ENCODE assay signal across 1 cellular context in genomic region chr12:15862840-15863239, GRCh38.
A peak's percentile ranks its signal among the peaks of the same experiment; 100 is the strongest.
TF ChIP-seq lines count a peak whose summit lies in the region.

No MANE protein-coding gene starts in this region.

TF ChIP-seq in HepG2, 621 proteins besides CTCF, POLR2A, EP300 and RAD21 (continued from another document and continues in another):
- TF ChIP-seq, protein P1, sequence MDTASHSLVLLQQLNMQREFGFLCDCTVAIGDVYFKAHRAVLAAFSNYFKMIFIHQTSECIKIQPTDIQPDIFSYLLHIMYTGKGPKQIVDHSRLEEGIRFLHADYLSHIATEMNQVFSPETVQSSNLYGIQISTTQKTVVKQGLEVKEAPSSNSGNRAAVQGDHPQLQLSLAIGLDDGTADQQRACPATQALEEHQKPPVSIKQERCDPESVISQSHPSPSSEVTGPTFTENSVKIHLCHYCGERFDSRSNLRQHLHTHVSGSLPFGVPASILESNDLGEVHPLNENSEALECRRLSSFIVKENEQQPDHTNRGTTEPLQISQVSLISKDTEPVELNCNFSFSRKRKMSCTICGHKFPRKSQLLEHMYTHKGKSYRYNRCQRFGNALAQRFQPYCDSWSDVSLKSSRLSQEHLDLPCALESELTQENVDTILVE (CRISPR knock-in tag; IDR thresholded peaks at IDR 0.05) = no peak
- no peak for TF ChIP-seq ARID2 (CRISPR knock-in tag; IDR thresholded peaks at IDR 0.05; ENCODE audit: borderline replicate concordance)
- TF ChIP-seq ZNF225 (CRISPR knock-in tag; IDR thresholded peaks at IDR 0.05) = no peak
- peak; percentile 27; the same call in 1 of the 2 replicates for TF ChIP-seq ZNF331 (CRISPR knock-in tag; IDR thresholded peaks at IDR 0.05)
- TF ChIP-seq FOXK2 (IDR thresholded peaks at IDR 0.05) = no peak
- no peak for TF ChIP-seq ZFP36L1 (CRISPR knock-in tag; IDR thresholded peaks at IDR 0.05)
- TF ChIP-seq PHF20 (CRISPR knock-in tag; IDR thresholded peaks at IDR 0.05) = no peak
- no peak for TF ChIP-seq ZNF121 (CRISPR knock-in tag; IDR thresholded peaks at IDR 0.05)
- peak; percentile 40; the same call in 1 of the 2 replicates for TF ChIP-seq NR2F6 (IDR thresholded peaks at IDR 0.05)
- TF ChIP-seq NR2F6 (CRISPR knock-in tag; IDR thresholded peaks at IDR 0.05) = peak; percentile 66
- no peak for TF ChIP-seq ZNF841 (CRISPR knock-in tag; IDR thresholded peaks at IDR 0.05; ENCODE audit: borderline replicate concordance)
- TF ChIP-seq, protein P2, sequence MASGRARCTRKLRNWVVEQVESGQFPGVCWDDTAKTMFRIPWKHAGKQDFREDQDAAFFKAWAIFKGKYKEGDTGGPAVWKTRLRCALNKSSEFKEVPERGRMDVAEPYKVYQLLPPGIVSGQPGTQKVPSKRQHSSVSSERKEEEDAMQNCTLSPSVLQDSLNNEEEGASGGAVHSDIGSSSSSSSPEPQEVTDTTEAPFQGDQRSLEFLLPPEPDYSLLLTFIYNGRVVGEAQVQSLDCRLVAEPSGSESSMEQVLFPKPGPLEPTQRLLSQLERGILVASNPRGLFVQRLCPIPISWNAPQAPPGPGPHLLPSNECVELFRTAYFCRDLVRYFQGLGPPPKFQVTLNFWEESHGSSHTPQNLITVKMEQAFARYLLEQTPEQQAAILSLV (CRISPR knock-in tag; IDR thresholded peaks at IDR 0.05; ENCODE audit: borderline replicate concordance) = no peak
- TF ChIP-seq ZSCAN30 (CRISPR knock-in tag; IDR thresholded peaks at IDR 0.05) = no peak
- TF ChIP-seq PPARG (CRISPR knock-in tag; conservative IDR thresholded peaks at IDR 0.05) = peak; percentile 87
- TF ChIP-seq ZNF3 (CRISPR knock-in tag; IDR thresholded peaks at IDR 0.05) = no peak
- TF ChIP-seq MIER3 (CRISPR knock-in tag; IDR thresholded peaks at IDR 0.05; ENCODE audit: borderline replicate concordance) = peak; percentile 64; the same call in 1 of the 2 replicates
- TF ChIP-seq ZNF44 (CRISPR knock-in tag; IDR thresholded peaks at IDR 0.05) = no peak
- TF ChIP-seq ZNF280D (CRISPR knock-in tag; IDR thresholded peaks at IDR 0.05) = 0 out of 2 replicates have a peak, but pooled peaks have one; percentile 23
- no peak for TF ChIP-seq PHF21A (CRISPR knock-in tag; IDR thresholded peaks at IDR 0.05)
- peak; percentile 72 for TF ChIP-seq PAXIP1 (CRISPR knock-in tag; conservative IDR thresholded peaks at IDR 0.05)
- TF ChIP-seq SOX5 (CRISPR knock-in tag; IDR thresholded peaks at IDR 0.05; ENCODE audit: borderline replicate concordance) = peak; percentile 74; the same call in 1 of the 2 replicates
- TF ChIP-seq, protein P3, sequence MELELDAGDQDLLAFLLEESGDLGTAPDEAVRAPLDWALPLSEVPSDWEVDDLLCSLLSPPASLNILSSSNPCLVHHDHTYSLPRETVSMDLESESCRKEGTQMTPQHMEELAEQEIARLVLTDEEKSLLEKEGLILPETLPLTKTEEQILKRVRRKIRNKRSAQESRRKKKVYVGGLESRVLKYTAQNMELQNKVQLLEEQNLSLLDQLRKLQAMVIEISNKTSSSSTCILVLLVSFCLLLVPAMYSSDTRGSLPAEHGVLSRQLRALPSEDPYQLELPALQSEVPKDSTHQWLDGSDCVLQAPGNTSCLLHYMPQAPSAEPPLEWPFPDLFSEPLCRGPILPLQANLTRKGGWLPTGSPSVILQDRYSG (CRISPR knock-in tag; IDR thresholded peaks at IDR 0.05) = no peak
- TF ChIP-seq NFATC3 (CRISPR knock-in tag; IDR thresholded peaks at IDR 0.05) = no peak
- TF ChIP-seq ELF4 (CRISPR knock-in tag; IDR thresholded peaks at IDR 0.05; ENCODE audit: borderline replicate concordance) = no peak
- no peak for TF ChIP-seq FOSL1 (CRISPR knock-in tag; IDR thresholded peaks at IDR 0.05; ENCODE audit: borderline replicate concordance)
- TF ChIP-seq NR2F1 (CRISPR knock-in tag; IDR thresholded peaks at IDR 0.05) = no peak
- TF ChIP-seq ZC3H4 (CRISPR knock-in tag; IDR thresholded peaks at IDR 0.05; ENCODE audit: borderline replicate concordance) = no peak
- TF ChIP-seq GATAD2A (CRISPR knock-in tag; IDR thresholded peaks at IDR 0.05) = peak; percentile 87
- no peak for TF ChIP-seq ATRX (CRISPR knock-in tag; IDR thresholded peaks at IDR 0.05; ENCODE audit: borderline replicate concordance)
- no peak for TF ChIP-seq BRCA1 (CRISPR knock-in tag; IDR thresholded peaks at IDR 0.05)
- peak; percentile 56; the same call in 1 of the 2 replicates for TF ChIP-seq MXD4 (CRISPR knock-in tag; IDR thresholded peaks at IDR 0.05)
- TF ChIP-seq REL (CRISPR knock-in tag; conservative IDR thresholded peaks at IDR 0.05) = no peak
- peak; percentile 52; the same call in 1 of the 2 replicates for TF ChIP-seq NCOA2 (CRISPR knock-in tag; IDR thresholded peaks at IDR 0.05)
- TF ChIP-seq CHD2 (IDR thresholded peaks at IDR 0.05; ENCODE audit: low read depth, low read length) = no peak
- no peak for TF ChIP-seq ZNF317 (CRISPR knock-in tag; IDR thresholded peaks at IDR 0.05)
- no peak for TF ChIP-seq CAMTA2 (CRISPR knock-in tag; IDR thresholded peaks at IDR 0.05; ENCODE audit: borderline replicate concordance)
- peak; percentile 50; the same call in 1 of the 2 replicates for TF ChIP-seq FOXO1 (CRISPR knock-in tag; IDR thresholded peaks at IDR 0.05)
- TF ChIP-seq DNMT1 (CRISPR knock-in tag; IDR thresholded peaks at IDR 0.05) = no peak
- TF ChIP-seq ATM (IDR thresholded peaks at IDR 0.05; ENCODE audit: borderline replicate concordance) = no peak
- TF ChIP-seq, protein P4, sequence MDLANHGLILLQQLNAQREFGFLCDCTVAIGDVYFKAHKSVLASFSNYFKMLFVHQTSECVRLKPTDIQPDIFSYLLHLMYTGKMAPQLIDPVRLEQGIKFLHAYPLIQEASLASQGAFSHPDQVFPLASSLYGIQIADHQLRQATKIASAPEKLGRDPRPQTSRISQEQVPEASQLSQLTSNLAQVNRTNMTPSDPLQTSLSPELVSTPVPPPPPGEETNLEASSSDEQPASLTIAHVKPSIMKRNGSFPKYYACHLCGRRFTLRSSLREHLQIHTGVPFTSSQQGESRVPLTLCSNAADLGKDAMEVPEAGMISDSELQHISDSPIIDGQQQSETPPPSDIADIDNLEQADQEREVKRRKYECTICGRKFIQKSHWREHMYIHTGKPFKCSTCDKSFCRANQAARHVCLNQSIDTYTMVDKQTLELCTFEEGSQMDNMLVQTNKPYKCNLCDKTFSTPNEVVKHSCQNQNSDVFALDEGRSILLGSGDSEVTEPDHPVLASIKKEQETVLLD (CRISPR knock-in tag; IDR thresholded peaks at IDR 0.05; ENCODE audit: low read depth) = no peak
- TF ChIP-seq ZNF7 (CRISPR knock-in tag; IDR thresholded peaks at IDR 0.05) = no peak
- TF ChIP-seq ARID3A (IDR thresholded peaks at IDR 0.05; ENCODE audit: low read depth, low read length) = peak; percentile 81
- no peak for TF ChIP-seq GATA4 (IDR thresholded peaks at IDR 0.05; ENCODE audit: borderline replicate concordance, low read depth)
- TF ChIP-seq CCDC6 (CRISPR knock-in tag; IDR thresholded peaks at IDR 0.05) = no peak
- TF ChIP-seq RBM22 (optimal IDR thresholded peaks at IDR 0.05; ENCODE audit: low read length) = no peak
- TF ChIP-seq, protein P5, sequence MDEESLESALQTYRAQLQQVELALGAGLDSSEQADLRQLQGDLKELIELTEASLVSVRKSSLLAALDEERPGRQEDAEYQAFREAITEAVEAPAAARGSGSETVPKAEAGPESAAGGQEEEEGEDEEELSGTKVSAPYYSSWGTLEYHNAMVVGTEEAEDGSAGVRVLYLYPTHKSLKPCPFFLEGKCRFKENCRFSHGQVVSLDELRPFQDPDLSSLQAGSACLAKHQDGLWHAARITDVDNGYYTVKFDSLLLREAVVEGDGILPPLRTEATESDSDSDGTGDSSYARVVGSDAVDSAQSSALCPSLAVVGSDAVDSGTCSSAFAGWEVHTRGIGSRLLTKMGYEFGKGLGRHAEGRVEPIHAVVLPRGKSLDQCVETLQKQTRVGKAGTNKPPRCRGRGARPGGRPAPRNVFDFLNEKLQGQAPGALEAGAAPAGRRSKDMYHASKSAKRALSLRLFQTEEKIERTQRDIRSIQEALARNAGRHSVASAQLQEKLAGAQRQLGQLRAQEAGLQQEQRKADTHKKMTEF (CRISPR knock-in tag; IDR thresholded peaks at IDR 0.05) = 0 out of 2 replicates have a peak, but pooled peaks have one; percentile 39
- no peak for TF ChIP-seq ZNF564 (CRISPR knock-in tag; IDR thresholded peaks at IDR 0.05)
- no peak for TF ChIP-seq RNF2 (conservative IDR thresholded peaks at IDR 0.05; ENCODE audit: low read depth)
- no peak for TF ChIP-seq ZNF576 (CRISPR knock-in tag; IDR thresholded peaks at IDR 0.05)
- no peak for TF ChIP-seq TBX3 (IDR thresholded peaks at IDR 0.05; ENCODE audit: borderline replicate concordance)
- peak; percentile 96 for TF ChIP-seq RARA (CRISPR knock-in tag; IDR thresholded peaks at IDR 0.05)
- no peak for TF ChIP-seq ZNF782 (CRISPR knock-in tag; IDR thresholded peaks at IDR 0.05; ENCODE audit: borderline replicate concordance)
- peak; percentile 53 for TF ChIP-seq FOXA3 (CRISPR knock-in tag; IDR thresholded peaks at IDR 0.05)
- TF ChIP-seq, protein P6, sequence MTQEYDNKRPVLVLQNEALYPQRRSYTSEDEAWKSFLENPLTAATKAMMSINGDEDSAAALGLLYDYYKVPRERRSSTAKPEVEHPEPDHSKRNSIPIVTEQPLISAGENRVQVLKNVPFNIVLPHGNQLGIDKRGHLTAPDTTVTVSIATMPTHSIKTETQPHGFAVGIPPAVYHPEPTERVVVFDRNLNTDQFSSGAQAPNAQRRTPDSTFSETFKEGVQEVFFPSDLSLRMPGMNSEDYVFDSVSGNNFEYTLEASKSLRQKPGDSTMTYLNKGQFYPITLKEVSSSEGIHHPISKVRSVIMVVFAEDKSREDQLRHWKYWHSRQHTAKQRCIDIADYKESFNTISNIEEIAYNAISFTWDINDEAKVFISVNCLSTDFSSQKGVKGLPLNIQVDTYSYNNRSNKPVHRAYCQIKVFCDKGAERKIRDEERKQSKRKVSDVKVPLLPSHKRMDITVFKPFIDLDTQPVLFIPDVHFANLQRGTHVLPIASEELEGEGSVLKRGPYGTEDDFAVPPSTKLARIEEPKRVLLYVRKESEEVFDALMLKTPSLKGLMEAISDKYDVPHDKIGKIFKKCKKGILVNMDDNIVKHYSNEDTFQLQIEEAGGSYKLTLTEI (CRISPR knock-in tag; conservative IDR thresholded peaks at IDR 0.05) = no peak
- no peak for TF ChIP-seq ZNF615 (CRISPR knock-in tag; IDR thresholded peaks at IDR 0.05; ENCODE audit: borderline replicate concordance)
- peak; percentile 82 for TF ChIP-seq HMG20A (CRISPR knock-in tag; IDR thresholded peaks at IDR 0.05; ENCODE audit: borderline replicate concordance)
- TF ChIP-seq ZNF451 (CRISPR knock-in tag; IDR thresholded peaks at IDR 0.05) = no peak
- TF ChIP-seq ZMYM4 (CRISPR knock-in tag; IDR thresholded peaks at IDR 0.05) = 0 out of 2 replicates have a peak, but pooled peaks have one; percentile 14
- TF ChIP-seq ZFX (CRISPR knock-in tag; IDR thresholded peaks at IDR 0.05; ENCODE audit: low read depth) = no peak
